Comparison of ENCODE assay signal across 8 cellular contexts in genomic region chr5:122845253-122846050, GRCh38. TPM values are rescaled to one million over a fixed set of nuclear protein-coding genes. Genes with fewer than 3 reads are reported as not detected.
A peak's percentile ranks its signal among the peaks of the same experiment; 100 is the strongest.
DNase-seq lines count a peak whose midpoint lies in the region; ATAC-seq and TF ChIP-seq lines count a peak whose summit lies in the region.

SNX24 (plus strand) TSS chr5:122845613; CDS start chr5:122845634, 21 bp downstream.

- peaks cover 16 to 18% of the 10 kb centered on the region in 2 donors for H3K4me1 ChIP-seq in duodenal mucosa (ENCODE audit: control insufficient read depth in 1 of 2, insufficient read depth in 2 of 2, low read length in 2 of 2)
- peaks cover 0 to 14% (median 7%) of the 10 kb centered on the region in 4 donors for H3K4me1 ChIP-seq in liver (ENCODE audit: control insufficient read depth in 4 of 4, insufficient read depth in 4 of 4, low read length in 3 of 4)

- H3K36me3 ChIP-seq in duodenal mucosa (ENCODE audit: control insufficient read depth in 1 of 2, insufficient read depth in 2 of 2, low read length in 2 of 2) (no peaks in the 10 kb centered on the region), liver (ENCODE audit: control insufficient read depth in 4 of 4, insufficient read depth in 3 of 4, low read depth in 1 of 4, low read length in 3 of 4) (no peaks in the 10 kb centered on the region)

- H3K4me3 ChIP-seq in duodenal mucosa (ENCODE audit: low read depth in 1 of 2, low read length in 2 of 2) (peak within 1 kb of the TSS; percentile 79 to 86), liver (ENCODE audit: low read depth in 1 of 3, low read length in 3 of 3) (peak within 1 kb of the TSS; percentile 74 to 99 (median 83))

- WGBS in liver: under 1% methylated on average over 91 of the region's 91 CpGs

- no peaks in the 10 kb centered on the region for H3K27me3 ChIP-seq in duodenal mucosa (ENCODE audit: control insufficient read depth in 1 of 2, insufficient read depth in 2 of 2, low read length in 2 of 2)
- no peaks in the 10 kb centered on the region for H3K27me3 ChIP-seq in liver (ENCODE audit: control insufficient read depth in 4 of 4, insufficient read depth in 4 of 4, low read length in 3 of 4)

- ATAC-seq in GM18861 (IDR thresholded peaks at IDR 0.05; ENCODE audit: unreplicated experiment): peak; percentile 82
- ATAC-seq in HG03064 (IDR thresholded peaks at IDR 0.05; ENCODE audit: low read depth, unreplicated experiment): peak; percentile 82

- H3K27ac ChIP-seq in duodenal mucosa (ENCODE audit: low read depth, low read length) (peak within 1 kb of the TSS; percentile 77), liver (ENCODE audit: low read depth in 1 of 2, low read length in 2 of 2) (peak within 1 kb of the TSS; percentile 91 to 92)

- H3K9ac ChIP-seq in duodenal mucosa (ENCODE audit: low read depth in 1 of 2, low read length in 2 of 2) (peak within 1 kb of the TSS; percentile 84 to 86), liver (ENCODE audit: low read depth in 1 of 2, low read length in 2 of 2) (peak within 1 kb of the TSS; percentile 79 to 83)

- in situ Hi-C loops in ACHN (cut with HindIII; ENCODE audit: low pct_ligation_motif_present, low pct_unique_long_range_greater_than_20kb, low sequenced_read_pairs): no loop called here

- H3K9me3 ChIP-seq in duodenal mucosa (ENCODE audit: control insufficient read depth in 1 of 2, low read length in 2 of 2) (no peaks in the 10 kb centered on the region), liver (ENCODE audit: control insufficient read depth in 4 of 4, low read length in 3 of 4) (no peaks in the 10 kb centered on the region)

- peak in 1 of 2 donors; percentile 22 for TF ChIP-seq RAD21 in liver (IDR thresholded peaks at IDR 0.05)

- no peak for TF ChIP-seq CTCF in liver (IDR thresholded peaks at IDR 0.05; ENCODE audit: low read depth, low read length, missing input control)

- DNase-seq in ACHN: peak; percentile 67
- DNase-seq in NCI-H446 treated with DMSO at 0.1 percent for 48 hours (lab: John Stamatoyannopoulos, UW): peak; percentile 16
- peak; percentile 35 to 40 for DNase-seq in activated CD4-positive, alpha-beta T cell treated with anti-CD3 and anti-CD28 coated beads, Interleukin-2, amount 50 U/mL, for 24 hours (ENCODE audit: low read depth in 1 of 2, low spot score in 1 of 2)
- peak; percentile 51 to 59 for DNase-seq in stimulated activated CD4-positive, alpha-beta T cell treated with anti-CD3 and anti-CD28 coated beads, Interleukin-2, amount 100 ng/mL, for 48 hours

TF ChIP-seq in liver, 16 proteins besides CTCF, POLR2A, EP300 and RAD21:
- TF ChIP-seq EGR1 (IDR thresholded peaks at IDR 0.05; ENCODE audit: low read depth in 2 of 2) (no peak), JUND (IDR thresholded peaks at IDR 0.05) (no peak), SP1 (IDR thresholded peaks at IDR 0.05) (peak; percentile 33), GABPA (IDR thresholded peaks at IDR 0.05 in 1 of 2, conservative IDR thresholded peaks at IDR 0.05 in 1 of 2) (peak in 1 of 2 donors; percentile 27)

RNA-seq across cellular contexts. Expression of gene SNX24, which starts in this region (rescaled TPM):
- total RNA-seq in liver: 10 to 100 TPM in 1 of 2 donors, 1 to 10 TPM in 1; 8.8 to 10.1 TPM
- polyA plus RNA-seq in liver: 1 to 10 TPM; 6.3 to 9.3 TPM

Comparison
In these comparisons a context has a peak if more than half of its experiments do, and no peak if none do; other contexts are left out.
1. Peak in every context shown above with its lines: DNase-seq, ATAC-seq, H3K4me3 ChIP-seq and H3K27ac ChIP-seq.
2. DNase-seq: peak in every context shown above with its lines; median percentile 67 in ACHN; 55 in stimulated activated CD4-positive, alpha-beta T cell treated with anti-CD3 and anti-CD28 coated beads, Interleukin-2, amount 100 ng/mL, for 48 hours; 38 in activated CD4-positive, alpha-beta T cell treated with anti-CD3 and anti-CD28 coated beads, Interleukin-2, amount 50 U/mL, for 24 hours; 16 in NCI-H446 treated with DMSO at 0.1 percent for 48 hours.